Comparison of ENCODE assay signal across 1 cellular context in the genomic region with DNA sequence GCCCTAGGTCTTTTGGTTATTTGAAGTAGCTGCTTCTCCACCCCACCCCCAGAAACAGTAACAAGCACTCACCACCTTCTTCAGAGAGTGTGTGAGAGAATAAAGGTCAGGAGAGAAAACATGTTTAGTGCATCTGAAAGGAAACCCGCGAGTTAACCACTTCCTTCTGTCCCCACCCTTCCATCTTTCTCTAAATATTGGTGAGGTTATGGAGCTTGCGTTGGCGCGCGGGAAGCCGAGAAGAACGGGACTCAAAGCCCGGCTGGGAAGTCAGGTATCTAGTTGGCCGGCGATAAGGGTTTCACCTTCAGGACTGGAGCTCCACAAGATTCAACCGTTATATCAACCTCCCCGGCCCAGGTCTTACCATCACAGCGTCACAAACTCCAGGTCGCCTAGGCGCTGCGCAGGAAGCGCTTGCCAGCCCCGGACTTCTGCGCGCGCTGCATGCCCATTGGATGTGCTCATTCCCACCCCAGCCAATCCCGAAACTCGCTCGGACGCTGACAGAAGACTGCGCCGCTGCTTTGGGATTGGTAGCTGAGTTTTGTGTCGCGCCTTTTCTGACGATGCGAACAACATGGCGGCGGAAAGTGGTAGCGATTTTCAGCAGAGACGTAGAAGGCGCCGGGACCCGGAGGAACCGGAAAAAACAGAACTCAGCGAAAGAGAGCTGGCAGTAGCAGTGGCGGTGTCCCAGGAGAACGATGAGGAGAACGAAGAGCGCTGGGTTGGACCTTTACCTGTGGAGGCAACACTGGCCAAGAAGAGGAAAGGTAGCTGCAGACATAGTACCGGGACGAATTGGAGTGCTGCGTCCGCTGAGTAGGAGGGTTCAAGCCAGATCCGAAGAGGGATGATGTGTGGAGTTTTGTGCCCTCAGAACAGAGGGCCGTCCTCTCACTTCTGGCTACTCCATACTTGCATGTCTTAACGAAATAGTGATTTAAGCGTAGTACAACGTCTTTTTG.
A peak's percentile ranks its signal among the peaks of the same experiment; 100 is the strongest.
TF ChIP-seq lines count a peak whose summit lies in the region.

A gene with protein sequence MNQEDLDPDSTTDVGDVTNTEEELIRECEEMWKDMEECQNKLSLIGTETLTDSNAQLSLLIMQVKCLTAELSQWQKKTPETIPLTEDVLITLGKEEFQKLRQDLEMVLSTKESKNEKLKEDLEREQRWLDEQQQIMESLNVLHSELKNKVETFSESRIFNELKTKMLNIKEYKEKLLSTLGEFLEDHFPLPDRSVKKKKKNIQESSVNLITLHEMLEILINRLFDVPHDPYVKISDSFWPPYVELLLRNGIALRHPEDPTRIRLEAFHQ (minus strand): TSS at position 438 of the 971 bp plus-strand sequence. CDS start 8,261 bp downstream, outside the sequence.
A gene (plus strand): TSS at position 566 of the 971 bp plus-strand sequence. CDS start 15 bp downstream, at position 581.

TF ChIP-seq in K562, 482 proteins besides CTCF, POLR2A, EP300 and RAD21 (continued from another document and continues in another):
- peak; percentile 71 for TF ChIP-seq SMAD1 (IDR thresholded peaks at IDR 0.05; ENCODE audit: low read depth, low read length, partially characterized antibody)
- TF ChIP-seq POLR2H (tag; IDR thresholded peaks at IDR 0.05; ENCODE audit: low read depth) = peak; percentile 92
- TF ChIP-seq TCFL5 (CRISPR knock-in tag; conservative IDR thresholded peaks at IDR 0.05) = no peak
- peak; percentile 60; the same call in 1 of the 2 replicates for TF ChIP-seq CTBP1 (IDR thresholded peaks at IDR 0.05; ENCODE audit: borderline replicate concordance)
- TF ChIP-seq, protein P1, sequence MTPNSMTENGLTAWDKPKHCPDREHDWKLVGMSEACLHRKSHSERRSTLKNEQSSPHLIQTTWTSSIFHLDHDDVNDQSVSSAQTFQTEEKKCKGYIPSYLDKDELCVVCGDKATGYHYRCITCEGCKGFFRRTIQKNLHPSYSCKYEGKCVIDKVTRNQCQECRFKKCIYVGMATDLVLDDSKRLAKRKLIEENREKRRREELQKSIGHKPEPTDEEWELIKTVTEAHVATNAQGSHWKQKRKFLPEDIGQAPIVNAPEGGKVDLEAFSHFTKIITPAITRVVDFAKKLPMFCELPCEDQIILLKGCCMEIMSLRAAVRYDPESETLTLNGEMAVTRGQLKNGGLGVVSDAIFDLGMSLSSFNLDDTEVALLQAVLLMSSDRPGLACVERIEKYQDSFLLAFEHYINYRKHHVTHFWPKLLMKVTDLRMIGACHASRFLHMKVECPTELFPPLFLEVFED (CRISPR knock-in tag; conservative IDR thresholded peaks at IDR 0.05) = peak; percentile 79; the same call in 1 of the 2 replicates
- no peak for TF ChIP-seq HDAC3 (IDR thresholded peaks at IDR 0.05; ENCODE audit: borderline replicate concordance, partially characterized antibody)
- TF ChIP-seq MEIS2 (IDR thresholded peaks at IDR 0.05; ENCODE audit: partially characterized antibody) = peak; percentile 55
- TF ChIP-seq, protein P2, sequence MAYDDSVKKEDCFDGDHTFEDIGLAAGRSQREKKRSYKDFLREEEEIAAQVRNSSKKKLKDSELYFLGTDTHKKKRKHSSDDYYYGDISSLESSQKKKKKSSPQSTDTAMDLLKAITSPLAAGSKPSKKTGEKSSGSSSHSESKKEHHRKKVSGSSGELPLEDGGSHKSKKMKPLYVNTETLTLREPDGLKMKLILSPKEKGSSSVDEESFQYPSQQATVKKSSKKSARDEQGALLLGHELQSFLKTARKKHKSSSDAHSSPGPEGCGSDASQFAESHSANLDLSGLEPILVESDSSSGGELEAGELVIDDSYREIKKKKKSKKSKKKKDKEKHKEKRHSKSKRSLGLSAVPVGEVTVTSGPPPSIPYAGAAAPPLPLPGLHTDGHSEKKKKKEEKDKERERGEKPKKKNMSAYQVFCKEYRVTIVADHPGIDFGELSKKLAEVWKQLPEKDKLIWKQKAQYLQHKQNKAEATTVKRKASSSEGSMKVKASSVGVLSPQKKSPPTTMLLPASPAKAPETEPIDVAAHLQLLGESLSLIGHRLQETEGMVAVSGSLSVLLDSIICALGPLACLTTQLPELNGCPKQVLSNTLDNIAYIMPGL (CRISPR knock-in tag; IDR thresholded peaks at IDR 0.05) = no peak
- TF ChIP-seq, protein P3, sequence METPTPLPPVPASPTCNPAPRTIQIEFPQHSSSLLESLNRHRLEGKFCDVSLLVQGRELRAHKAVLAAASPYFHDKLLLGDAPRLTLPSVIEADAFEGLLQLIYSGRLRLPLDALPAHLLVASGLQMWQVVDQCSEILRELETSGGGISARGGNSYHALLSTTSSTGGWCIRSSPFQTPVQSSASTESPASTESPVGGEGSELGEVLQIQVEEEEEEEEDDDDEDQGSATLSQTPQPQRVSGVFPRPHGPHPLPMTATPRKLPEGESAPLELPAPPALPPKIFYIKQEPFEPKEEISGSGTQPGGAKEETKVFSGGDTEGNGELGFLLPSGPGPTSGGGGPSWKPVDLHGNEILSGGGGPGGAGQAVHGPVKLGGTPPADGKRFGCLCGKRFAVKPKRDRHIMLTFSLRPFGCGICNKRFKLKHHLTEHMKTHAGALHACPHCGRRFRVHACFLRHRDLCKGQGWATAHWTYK (CRISPR knock-in tag; IDR thresholded peaks at IDR 0.05) = no peak
- TF ChIP-seq MEF2A (IDR thresholded peaks at IDR 0.05; ENCODE audit: control insufficient read depth, low read depth, low read length) = no peak
- TF ChIP-seq NFATC3 (IDR thresholded peaks at IDR 0.05) = no peak; the same call in 1 of the 2 replicates
- peak; percentile 99 for TF ChIP-seq CREM (IDR thresholded peaks at IDR 0.05; ENCODE audit: low read depth)
- TF ChIP-seq, protein P4, sequence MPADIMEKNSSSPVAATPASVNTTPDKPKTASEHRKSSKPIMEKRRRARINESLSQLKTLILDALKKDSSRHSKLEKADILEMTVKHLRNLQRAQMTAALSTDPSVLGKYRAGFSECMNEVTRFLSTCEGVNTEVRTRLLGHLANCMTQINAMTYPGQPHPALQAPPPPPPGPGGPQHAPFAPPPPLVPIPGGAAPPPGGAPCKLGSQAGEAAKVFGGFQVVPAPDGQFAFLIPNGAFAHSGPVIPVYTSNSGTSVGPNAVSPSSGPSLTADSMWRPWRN (IDR thresholded peaks at IDR 0.05; ENCODE audit: low read depth) = 0 out of 2 replicates have a peak, but pooled peaks have one; percentile 40
- TF ChIP-seq GABPB1 (CRISPR knock-in tag; IDR thresholded peaks at IDR 0.05) = peak; percentile 77; the same call in 1 of the 2 replicates
- peak; percentile 100 for TF ChIP-seq SIN3B (IDR thresholded peaks at IDR 0.05; ENCODE audit: low read depth)
- TF ChIP-seq, protein P5, sequence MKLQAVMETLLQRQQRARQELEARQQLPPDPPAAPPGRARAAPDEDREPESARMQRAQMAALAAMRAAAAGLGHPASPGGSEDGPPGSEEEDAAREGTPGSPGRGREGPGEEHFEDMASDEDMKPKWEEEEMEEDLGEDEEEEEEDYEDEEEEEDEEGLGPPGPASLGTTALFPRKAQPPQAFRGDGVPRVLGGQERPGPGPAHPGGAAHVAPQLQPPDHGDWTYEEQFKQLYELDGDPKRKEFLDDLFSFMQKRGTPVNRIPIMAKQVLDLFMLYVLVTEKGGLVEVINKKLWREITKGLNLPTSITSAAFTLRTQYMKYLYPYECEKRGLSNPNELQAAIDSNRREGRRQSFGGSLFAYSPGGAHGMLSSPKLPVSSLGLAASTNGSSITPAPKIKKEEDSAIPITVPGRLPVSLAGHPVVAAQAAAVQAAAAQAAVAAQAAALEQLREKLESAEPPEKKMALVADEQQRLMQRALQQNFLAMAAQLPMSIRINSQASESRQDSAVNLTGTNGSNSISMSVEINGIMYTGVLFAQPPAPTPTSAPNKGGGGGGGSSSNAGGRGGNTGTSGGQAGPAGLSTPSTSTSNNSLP (IDR thresholded peaks at IDR 0.05; ENCODE audit: borderline replicate concordance, low read depth, low read length) = peak; percentile 12; the same call in 1 of the 2 replicates
- TF ChIP-seq JUND (IDR thresholded peaks at IDR 0.05; ENCODE audit: borderline replicate concordance, low read depth, low read length) = peak; percentile 52; the same call in 1 of the 2 replicates
- no peak; the same call in 2 of the 3 replicates for TF ChIP-seq JUND (tag; IDR thresholded peaks at IDR 0.05; ENCODE audit: borderline replicate concordance, low read depth, low read length)
- no peak for TF ChIP-seq IRF2 (CRISPR knock-in tag; IDR thresholded peaks at IDR 0.05)
- TF ChIP-seq, protein P6, sequence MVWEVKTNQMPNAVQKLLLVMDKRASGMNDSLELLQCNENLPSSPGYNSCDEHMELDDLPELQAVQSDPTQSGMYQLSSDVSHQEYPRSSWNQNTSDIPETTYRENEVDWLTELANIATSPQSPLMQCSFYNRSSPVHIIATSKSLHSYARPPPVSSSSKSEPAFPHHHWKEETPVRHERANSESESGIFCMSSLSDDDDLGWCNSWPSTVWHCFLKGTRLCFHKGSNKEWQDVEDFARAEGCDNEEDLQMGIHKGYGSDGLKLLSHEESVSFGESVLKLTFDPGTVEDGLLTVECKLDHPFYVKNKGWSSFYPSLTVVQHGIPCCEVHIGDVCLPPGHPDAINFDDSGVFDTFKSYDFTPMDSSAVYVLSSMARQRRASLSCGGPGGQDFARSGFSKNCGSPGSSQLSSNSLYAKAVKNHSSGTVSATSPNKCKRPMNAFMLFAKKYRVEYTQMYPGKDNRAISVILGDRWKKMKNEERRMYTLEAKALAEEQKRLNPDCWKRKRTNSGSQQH (CRISPR knock-in tag; IDR thresholded peaks at IDR 0.05) = peak; percentile 73; the same call in 1 of the 2 replicates
- TF ChIP-seq SP1 (CRISPR knock-in tag; IDR thresholded peaks at IDR 0.05) = peak; percentile 80
- peak; percentile 64; the same call in 1 of the 2 replicates for TF ChIP-seq NR1H2 (CRISPR knock-in tag; IDR thresholded peaks at IDR 0.05)
- 0 out of 2 replicates have a peak, but pooled peaks have one; percentile 31 for TF ChIP-seq ZBTB17 (CRISPR knock-in tag; IDR thresholded peaks at IDR 0.05)
- peak; percentile 83 for TF ChIP-seq PML (IDR thresholded peaks at IDR 0.05; ENCODE audit: low read length)
- TF ChIP-seq FOXK1 (CRISPR knock-in tag; IDR thresholded peaks at IDR 0.05; ENCODE audit: borderline replicate concordance) = peak; percentile 81; the same call in 1 of the 2 replicates
- peak; percentile 20 for TF ChIP-seq NCOA4 (IDR thresholded peaks at IDR 0.05; ENCODE audit: partially characterized antibody)
- no peak for TF ChIP-seq HDGF (IDR thresholded peaks at IDR 0.05)
- TF ChIP-seq ELF1 (tag; IDR thresholded peaks at IDR 0.05) = peak; percentile 21; the same call in 1 of the 2 replicates
- TF ChIP-seq ZNF316 (IDR thresholded peaks at IDR 0.05) = peak; percentile 5; the same call in 1 of the 2 replicates
- TF ChIP-seq HNRNPL (IDR thresholded peaks at IDR 0.05; ENCODE audit: low read depth, low read length) = no peak
- TF ChIP-seq RBM22 (IDR thresholded peaks at IDR 0.05; ENCODE audit: low read depth, low read length, poor library complexity, severe bottlenecking) = no peak
- TF ChIP-seq ZFP30 (CRISPR knock-in tag; IDR thresholded peaks at IDR 0.05; ENCODE audit: borderline replicate concordance) = no peak
- TF ChIP-seq TEAD1 (CRISPR knock-in tag; IDR thresholded peaks at IDR 0.05) = 0 out of 4 replicates have a peak, but pooled peaks of 1 of the 2 experiments have one; percentile 18
- no peak for TF ChIP-seq TGIF2 (CRISPR knock-in tag; IDR thresholded peaks at IDR 0.05)
- TF ChIP-seq GTF2E2 (tag; IDR thresholded peaks at IDR 0.05) = peak; percentile 72; the same call in 1 of the 2 replicates
- TF ChIP-seq BHLHE40 (IDR thresholded peaks at IDR 0.05; ENCODE audit: low read length) = 0 out of 2 replicates have a peak, but pooled peaks have one; percentile 11
- 0 out of 2 replicates have a peak, but pooled peaks have one; percentile 43 for TF ChIP-seq ZNF24 (IDR thresholded peaks at IDR 0.05)
- TF ChIP-seq, protein P7, sequence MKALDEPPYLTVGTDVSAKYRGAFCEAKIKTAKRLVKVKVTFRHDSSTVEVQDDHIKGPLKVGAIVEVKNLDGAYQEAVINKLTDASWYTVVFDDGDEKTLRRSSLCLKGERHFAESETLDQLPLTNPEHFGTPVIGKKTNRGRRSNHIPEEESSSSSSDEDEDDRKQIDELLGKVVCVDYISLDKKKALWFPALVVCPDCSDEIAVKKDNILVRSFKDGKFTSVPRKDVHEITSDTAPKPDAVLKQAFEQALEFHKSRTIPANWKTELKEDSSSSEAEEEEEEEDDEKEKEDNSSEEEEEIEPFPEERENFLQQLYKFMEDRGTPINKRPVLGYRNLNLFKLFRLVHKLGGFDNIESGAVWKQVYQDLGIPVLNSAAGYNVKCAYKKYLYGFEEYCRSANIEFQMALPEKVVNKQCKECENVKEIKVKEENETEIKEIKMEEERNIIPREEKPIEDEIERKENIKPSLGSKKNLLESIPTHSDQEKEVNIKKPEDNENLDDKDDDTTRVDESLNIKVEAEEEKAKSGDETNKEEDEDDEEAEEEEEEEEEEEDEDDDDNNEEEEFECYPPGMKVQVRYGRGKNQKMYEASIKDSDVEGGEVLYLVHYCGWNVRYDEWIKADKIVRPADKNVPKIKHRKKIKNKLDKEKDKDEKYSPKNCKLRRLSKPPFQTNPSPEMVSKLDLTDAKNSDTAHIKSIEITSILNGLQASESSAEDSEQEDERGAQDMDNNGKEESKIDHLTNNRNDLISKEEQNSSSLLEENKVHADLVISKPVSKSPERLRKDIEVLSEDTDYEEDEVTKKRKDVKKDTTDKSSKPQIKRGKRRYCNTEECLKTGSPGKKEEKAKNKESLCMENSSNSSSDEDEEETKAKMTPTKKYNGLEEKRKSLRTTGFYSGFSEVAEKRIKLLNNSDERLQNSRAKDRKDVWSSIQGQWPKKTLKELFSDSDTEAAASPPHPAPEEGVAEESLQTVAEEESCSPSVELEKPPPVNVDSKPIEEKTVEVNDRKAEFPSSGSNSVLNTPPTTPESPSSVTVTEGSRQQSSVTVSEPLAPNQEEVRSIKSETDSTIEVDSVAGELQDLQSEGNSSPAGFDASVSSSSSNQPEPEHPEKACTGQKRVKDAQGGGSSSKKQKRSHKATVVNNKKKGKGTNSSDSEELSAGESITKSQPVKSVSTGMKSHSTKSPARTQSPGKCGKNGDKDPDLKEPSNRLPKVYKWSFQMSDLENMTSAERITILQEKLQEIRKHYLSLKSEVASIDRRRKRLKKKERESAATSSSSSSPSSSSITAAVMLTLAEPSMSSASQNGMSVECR (CRISPR knock-in tag; IDR thresholded peaks at IDR 0.05) = peak; percentile 26; the same call in 1 of the 2 replicates
- no peak; the same call in 1 of the 2 replicates for TF ChIP-seq HLTF (IDR thresholded peaks at IDR 0.05)
- TF ChIP-seq ZNF644 (tag; IDR thresholded peaks at IDR 0.05; ENCODE audit: low read depth) = no peak
- no peak for TF ChIP-seq ZNF431 (CRISPR knock-in tag; IDR thresholded peaks at IDR 0.05)
- TF ChIP-seq, protein P8, sequence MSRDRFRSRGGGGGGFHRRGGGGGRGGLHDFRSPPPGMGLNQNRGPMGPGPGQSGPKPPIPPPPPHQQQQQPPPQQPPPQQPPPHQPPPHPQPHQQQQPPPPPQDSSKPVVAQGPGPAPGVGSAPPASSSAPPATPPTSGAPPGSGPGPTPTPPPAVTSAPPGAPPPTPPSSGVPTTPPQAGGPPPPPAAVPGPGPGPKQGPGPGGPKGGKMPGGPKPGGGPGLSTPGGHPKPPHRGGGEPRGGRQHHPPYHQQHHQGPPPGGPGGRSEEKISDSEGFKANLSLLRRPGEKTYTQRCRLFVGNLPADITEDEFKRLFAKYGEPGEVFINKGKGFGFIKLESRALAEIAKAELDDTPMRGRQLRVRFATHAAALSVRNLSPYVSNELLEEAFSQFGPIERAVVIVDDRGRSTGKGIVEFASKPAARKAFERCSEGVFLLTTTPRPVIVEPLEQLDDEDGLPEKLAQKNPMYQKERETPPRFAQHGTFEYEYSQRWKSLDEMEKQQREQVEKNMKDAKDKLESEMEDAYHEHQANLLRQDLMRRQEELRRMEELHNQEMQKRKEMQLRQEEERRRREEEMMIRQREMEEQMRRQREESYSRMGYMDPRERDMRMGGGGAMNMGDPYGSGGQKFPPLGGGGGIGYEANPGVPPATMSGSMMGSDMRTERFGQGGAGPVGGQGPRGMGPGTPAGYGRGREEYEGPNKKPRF (IDR thresholded peaks at IDR 0.05; ENCODE audit: low read depth, low read length) = no peak
- TF ChIP-seq SMAD4 (CRISPR knock-in tag; conservative IDR thresholded peaks at IDR 0.05) = 0 out of 2 replicates have a peak, but pooled peaks have one; percentile 31
- TF ChIP-seq ZC3H8 (IDR thresholded peaks at IDR 0.05) = no peak
